ENCODE assay signal across 8 cellular contexts in genomic region chr10:63466168-63466935, GRCh38. TPM values are rescaled to one million over a fixed set of nuclear protein-coding genes. Genes with fewer than 3 reads are reported as not detected.
DNase-seq lines count a peak whose midpoint lies in the region; ATAC-seq and TF ChIP-seq lines count a peak whose summit lies in the region.

No MANE protein-coding gene starts in this region.

- H3K4me3 Mint-ChIP-seq in GM23338, result peak overlapping the region; percentile 87
- H3K4me3 Mint-ChIP-seq in T-helper 1 cell treated with Interleukin-12 subunit alpha and Interleukin-12 subunit beta and Interleukin-4 antibody, amounts not matched to agents 30 μg/mL and 1 μg/mL, for 36 hours, result peak overlapping the region; percentile 86
- peak overlapping the region; percentile 96 for H3K4me3 Mint-ChIP-seq in chondrocyte (ENCODE audit: unreplicated experiment)

- H3K4me1 ChIP-seq in GM23338 (ENCODE audit: insufficient read depth) (peaks cover 18% of the 10 kb centered on the region), Karpas-422 (ENCODE audit: low read length) (peaks cover 36% of the 10 kb centered on the region)

- TF ChIP-seq CTCF in GM06990 (IDR thresholded peaks at IDR 0.05; ENCODE audit: insufficient read depth, low read length, poor library complexity, severe bottlenecking), result no peak
- no peak for TF ChIP-seq CTCF in GM23338 (conservative IDR thresholded peaks at IDR 0.05; ENCODE audit: low read depth in 2 of 2)
- no peak for TF ChIP-seq CTCF in chondrocyte (IDR thresholded peaks at IDR 0.05)

- H3K27ac ChIP-seq in GM23338 (ENCODE audit: low read depth), result no peak overlapping the region; the same call in 1 of the 2 replicates
- H3K27ac ChIP-seq in Karpas-422 (ENCODE audit: low read length), result no peak overlapping the region

- H3K9me2 ChIP-seq in GM23338 (ENCODE audit: insufficient read depth) (no peaks in the 10 kb centered on the region), Karpas-422 (replicated peaks; ENCODE audit: insufficient read depth, low read length) (no peaks in the 10 kb centered on the region)

- H3K79me2 ChIP-seq in GM23338 (replicated peaks; ENCODE audit: insufficient read depth) (peaks cover 81% of the 10 kb centered on the region), Karpas-422 (ENCODE audit: low read length) (peaks cover 18% of the 10 kb centered on the region; the same call in 1 of the 2 replicates)

- 0 out of 2 replicates have a peak, but pooled peaks cover 9% of the 10 kb centered on the region for H4K20me1 ChIP-seq in GM23338 (replicated peaks; ENCODE audit: insufficient read depth)
- 0 out of 2 replicates have a peak, but pooled peaks cover 13% of the 10 kb centered on the region for H4K20me1 ChIP-seq in Karpas-422 (ENCODE audit: insufficient read depth, low read depth, low read length)

- H3K9me3 Mint-ChIP-seq in GM23338 (no peaks in the 10 kb centered on the region), chondrocyte (ENCODE audit: low read depth) (peaks cover 4% of the 10 kb centered on the region)
- H3K9me3 Mint-ChIP-seq in T-helper 1 cell treated with Interleukin-12 subunit alpha and Interleukin-12 subunit beta and Interleukin-4 antibody, amounts not matched to agents 30 μg/mL and 1 μg/mL, for 36 hours, result no peaks in the 10 kb centered on the region

- peak overlapping the region; percentile 78 for H3K9ac ChIP-seq in Karpas-422 (ENCODE audit: low read length)

- H3K36me3 ChIP-seq in GM06990 (ENCODE audit: control insufficient read depth, insufficient read depth, low read length) (no peaks in the 10 kb centered on the region), GM23338 (ENCODE audit: insufficient read depth) (no peaks in the 10 kb centered on the region), Karpas-422 (ENCODE audit: insufficient read depth, low read length) (no peaks in the 10 kb centered on the region)

- H3K4me1 Mint-ChIP-seq in GM23338, result peaks cover 18% of the 10 kb centered on the region
- peaks cover 15% of the 10 kb centered on the region for H3K4me1 Mint-ChIP-seq in T-helper 1 cell treated with Interleukin-12 subunit alpha and Interleukin-12 subunit beta and Interleukin-4 antibody, amounts not matched to agents 30 μg/mL and 1 μg/mL, for 36 hours (ENCODE audit: low read depth)
- H3K4me1 Mint-ChIP-seq in chondrocyte (ENCODE audit: low read depth), result peaks cover 66% of the 10 kb centered on the region

- DNase-seq in GM06990 (ENCODE audit: extremely low read depth, insufficient read length), result no peak
- peak; percentile 63 for DNase-seq in GM23338 (ENCODE audit: low spot score)
- DNase-seq in Karpas-422, result peak; percentile 54
- DNase-seq in chondrocyte (ENCODE audit: low spot score), result no peak
- DNase-seq in kidney glomerular epithelial cell (lab: John Stamatoyannopoulos, UW), result peak; percentile 67
- DNase-seq in stimulated activated CD4-positive, alpha-beta T cell treated with anti-CD3 and anti-CD28 coated beads, Interleukin-1b, Interleukin-23, amount 100 ng/mL, for 48 hours, result peak; percentile 15
- no peak for DNase-seq in cortex of kidney (lab: John Stamatoyannopoulos, UW)

- H3K36me3 Mint-ChIP-seq in GM23338 (ENCODE audit: low read depth) (no peaks in the 10 kb centered on the region), chondrocyte (ENCODE audit: low read depth) (no peaks in the 10 kb centered on the region)
- H3K36me3 Mint-ChIP-seq in T-helper 1 cell treated with Interleukin-12 subunit alpha and Interleukin-12 subunit beta and Interleukin-4 antibody, amounts not matched to agents 30 μg/mL and 1 μg/mL, for 36 hours (ENCODE audit: low read depth), result peaks cover 1% of the 10 kb centered on the region

- peak overlapping the region; percentile 83 for H3K4me2 ChIP-seq in GM23338
- peak overlapping the region; percentile 93 for H3K4me2 ChIP-seq in Karpas-422 (ENCODE audit: low read depth, low read length, poor library complexity, severe bottlenecking)

- H3K27me3 Mint-ChIP-seq in GM23338 (ENCODE audit: insufficient read depth, low read depth, poor library complexity) (peaks cover 3% of the 10 kb centered on the region), chondrocyte (ENCODE audit: low read depth) (no peaks in the 10 kb centered on the region)
- H3K27me3 Mint-ChIP-seq in T-helper 1 cell treated with Interleukin-12 subunit alpha and Interleukin-12 subunit beta and Interleukin-4 antibody, amounts not matched to agents 30 μg/mL and 1 μg/mL, for 36 hours (ENCODE audit: low read depth), result peaks cover 39% of the 10 kb centered on the region

- H3K4me3 ChIP-seq in GM06990 (replicated peaks; ENCODE audit: low read depth, low read length), result peak overlapping the region; percentile 92
- H3K4me3 ChIP-seq in GM23338, result peak overlapping the region; percentile 71
- peak overlapping the region; percentile 93 for H3K4me3 ChIP-seq in Karpas-422 (ENCODE audit: low read length)

- peak; percentile 23 for ATAC-seq in GM23338

- H3K9me3 ChIP-seq in Karpas-422 (ENCODE audit: low read length), result no peaks in the 10 kb centered on the region

- peak overlapping the region; percentile 67; the same call in 1 of the 2 replicates for H3K27ac Mint-ChIP-seq in GM23338
- H3K27ac Mint-ChIP-seq in T-helper 1 cell treated with Interleukin-12 subunit alpha and Interleukin-12 subunit beta and Interleukin-4 antibody, amounts not matched to agents 30 μg/mL and 1 μg/mL, for 36 hours, result peak overlapping the region; percentile 74
- H3K27ac Mint-ChIP-seq in chondrocyte (ENCODE audit: unreplicated experiment), result peak overlapping the region; percentile 99

- H2AFZ ChIP-seq in GM23338 (no peak overlapping the region), Karpas-422 (ENCODE audit: low read length) (peak overlapping the region; percentile 93; the same call in 1 of the 2 replicates)

- H3F3A ChIP-seq in GM23338 (replicated peaks; ENCODE audit: low read depth), result peaks cover 5% of the 10 kb centered on the region; the same call in 1 of the 2 replicates

- H3K27me3 ChIP-seq in GM06990 (replicated peaks; ENCODE audit: control insufficient read depth, insufficient read depth, low read length) (no peaks in the 10 kb centered on the region), GM23338 (ENCODE audit: insufficient read depth) (no peaks in the 10 kb centered on the region), Karpas-422 (ENCODE audit: low read length) (0 out of 2 replicates have a peak, but pooled peaks cover 2% of the 10 kb centered on the region)

TF ChIP-seq in GM23338, 12 proteins besides CTCF, POLR2A, EP300 and RAD21 (continues in another document):
- TF ChIP-seq STAT1 (IDR thresholded peaks at IDR 0.05; ENCODE audit: unreplicated experiment), result no peak
- TF ChIP-seq REST (IDR thresholded peaks at IDR 0.05; ENCODE audit: unreplicated experiment), result no peak
- TF ChIP-seq ZNF331 (CRISPR knock-in tag; IDR thresholded peaks at IDR 0.05; ENCODE audit: low read depth), result no peak
- TF ChIP-seq, protein P1, sequence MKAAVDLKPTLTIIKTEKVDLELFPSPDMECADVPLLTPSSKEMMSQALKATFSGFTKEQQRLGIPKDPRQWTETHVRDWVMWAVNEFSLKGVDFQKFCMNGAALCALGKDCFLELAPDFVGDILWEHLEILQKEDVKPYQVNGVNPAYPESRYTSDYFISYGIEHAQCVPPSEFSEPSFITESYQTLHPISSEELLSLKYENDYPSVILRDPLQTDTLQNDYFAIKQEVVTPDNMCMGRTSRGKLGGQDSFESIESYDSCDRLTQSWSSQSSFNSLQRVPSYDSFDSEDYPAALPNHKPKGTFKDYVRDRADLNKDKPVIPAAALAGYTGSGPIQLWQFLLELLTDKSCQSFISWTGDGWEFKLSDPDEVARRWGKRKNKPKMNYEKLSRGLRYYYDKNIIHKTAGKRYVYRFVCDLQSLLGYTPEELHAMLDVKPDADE (IDR thresholded peaks at IDR 0.05), result no peak
- no peak for TF ChIP-seq ZNF114 (CRISPR knock-in tag; IDR thresholded peaks at IDR 0.05)
- TF ChIP-seq CREB1 (CRISPR knock-in tag; IDR thresholded peaks at IDR 0.05; ENCODE audit: low read depth), result no peak
- no peak for TF ChIP-seq POLR2AphosphoS5 (IDR thresholded peaks at IDR 0.05; ENCODE audit: low read depth)
- no peak for TF ChIP-seq JUNB (IDR thresholded peaks at IDR 0.05; ENCODE audit: unreplicated experiment)
- TF ChIP-seq EZH2phosphoT487 (IDR thresholded peaks at IDR 0.05; ENCODE audit: unreplicated experiment), result no peak
- TF ChIP-seq EZH2 (IDR thresholded peaks at IDR 0.05; ENCODE audit: low read depth, unreplicated experiment), result no peak

RNA-seq across cellular contexts. Expression of gene JMJD1C, which starts 0.6 kb away (rescaled TPM):
- 405 and 435 TPM in 2 replicates for total RNA-seq in GM23338 (2014; rRNA removed; shearing (Covaris generic))
- polyA plus RNA-seq in GM23338 (2016; fragmentation: Nextera tagmentation; extraction: Ambion mirVana), result 272 and 333 TPM in 2 replicates
- total RNA-seq in Karpas-422 (2014; rRNA removed; shearing (Covaris generic); ENCODE audit: low replicate concordance), result 66.7 and 141 TPM in 2 replicates
- total RNA-seq in chondrocyte, result 72.9 to 81.3 TPM (median 77.0 TPM) in 3 replicates

RNA-seq across cellular contexts. Expression of gene REEP3, which starts 54.8 kb away (rescaled TPM):
- total RNA-seq in GM23338 (2014; rRNA removed; shearing (Covaris generic)), result 29.5 and 31.9 TPM in 2 replicates
- 47.2 and 48.7 TPM in 2 replicates for polyA plus RNA-seq in GM23338 (2016; fragmentation: Nextera tagmentation; extraction: Ambion mirVana)
- 1.8 and 1.9 TPM in 2 replicates for total RNA-seq in Karpas-422 (2014; rRNA removed; shearing (Covaris generic); ENCODE audit: low replicate concordance)
- total RNA-seq in chondrocyte, result 77.8 to 80.6 TPM (median 78.3 TPM) in 3 replicates

Comparison
In these comparisons a context has a peak if more than half of its experiments do, and no peak if none do; other contexts are left out.
1. DNase-seq: peak in GM23338 (single experiment), Karpas-422 (single experiment), kidney glomerular epithelial cell (single experiment) and stimulated activated CD4-positive, alpha-beta T cell treated with anti-CD3 and anti-CD28 coated beads, Interleukin-1b, Interleukin-23, amount 100 ng/mL, for 48 hours (single experiment); none in GM06990 (single experiment), chondrocyte (single experiment) and cortex of kidney (single experiment).
2. RNA of gene REEP3, which starts 54.8 kb away (total RNA-seq): 77.8 to 80.6 TPM in chondrocyte and 29.5 to 31.9 TPM in GM23338; 1.8 to 1.9 TPM in Karpas-422; every median in the first group is over 10 times any median in the second.
3. Peak in every context shown above with its lines, with median percentiles within 50 percentile points of each other: H3K4me3 ChIP-seq, H3K27ac Mint-ChIP-seq and H3K4me3 Mint-ChIP-seq.